ENCODE assay signal across 30 cellular contexts in the genomic region with DNA sequence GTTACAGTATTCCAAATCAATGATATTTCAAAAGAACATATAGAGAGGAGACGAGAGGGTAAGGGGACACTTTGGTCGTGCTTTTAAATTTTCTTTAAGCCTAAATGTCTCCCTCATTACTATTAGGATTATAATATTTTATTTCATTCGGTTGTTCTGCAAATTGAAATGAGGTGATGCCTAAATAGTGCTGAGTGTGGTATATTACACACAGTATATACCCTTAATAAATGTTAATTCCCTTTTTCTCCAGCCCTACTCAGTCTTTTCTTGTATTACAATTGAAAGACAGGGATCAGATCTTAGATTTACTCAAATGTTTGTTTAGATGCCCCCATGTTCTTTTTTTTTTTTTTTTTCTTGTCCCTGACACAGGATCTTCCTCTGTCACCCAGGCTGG. TPM values are rescaled to one million over a fixed set of nuclear protein-coding genes. Genes with fewer than 3 reads are reported as not detected.
"Had no signal": no experiment of that assay in that cellular context is flagged by ENCODE, and none has a peak within 500 bp of the region (broad histone marks: within the 10 kb centered on the region; RNA-seq: fewer than 3 reads in every experiment).

No MANE protein-coding gene starts in this region.

- H3K27ac ChIP-seq: neural progenitor cell, ovary, parathyroid adenoma, prostate gland, skin epidermis, spleen, suprapubic skin, testis, tibial artery, transverse colon, upper lobe of right lung, uterus had no signal

- H3K4me3 ChIP-seq: neural progenitor cell, ovary, prostate gland, skin epidermis, smooth muscle cell, spleen, suprapubic skin, testis, tibial artery, transverse colon, upper lobe of right lung, uterus had no signal

- H3K27me3 ChIP-seq: neural progenitor cell, ovary, spleen, suprapubic skin, testis, tibial artery, transverse colon, upper lobe of right lung, uterus had no signal

- H3K9ac ChIP-seq: neural progenitor cell, parathyroid adenoma had no signal

- H3K36me3 ChIP-seq: ovary, prostate gland, uterus had no signal

- H3K9me3 ChIP-seq: ovary, prostate gland, spleen, suprapubic skin, testis, tibial artery, transverse colon, upper lobe of right lung, uterus had no signal

- H3K4me1 ChIP-seq: testis, tibial artery, uterus had no signal

- ATAC-seq: naive thymus-derived CD4-positive, alpha-beta T cell; natural killer cell; right cardiac atrium; sciatic nerve; stimulated activated memory B cell treated with anti-CD40 and anti-IgM and Interleukin-4, amounts not matched to agents 10 μg/mL and 1 μg/mL and 100 μg/mL, for 72 hours; stimulated activated naive CD8-positive, alpha-beta T cell treated with anti-CD3 and anti-CD28 coated beads, Interleukin-15, amount 100 ng/mL, for 72 hours; stimulated activated naive CD8-positive, alpha-beta T cell treated with anti-CD3 and anti-CD28 coated beads, Interleukin-15, Interleukin-2, amounts not matched to agents 100 U/mL and 50 U/mL, for 24 hours; upper lobe of right lung had no signal

- H2AFZ ChIP-seq: neural progenitor cell, parathyroid adenoma had no signal

- H3K4me2 ChIP-seq: neural progenitor cell, smooth muscle cell had no signal

- DNase-seq: naive thymus-derived CD4-positive, alpha-beta T cell; natural killer cell; occipital lobe; ovary; posterior cingulate gyrus; retina; right cardiac atrium; spleen; stimulated activated CD4-positive, alpha-beta T cell treated with anti-CD3 and anti-CD28 coated beads, Interleukin-12 subunit alpha, Interleukin-12 subunit beta, amount 100 ng/mL, for 4 hours; stimulated activated CD4-positive, alpha-beta T cell treated with anti-CD3 and anti-CD28 coated beads, Interleukin-1b, Interleukin-23, amount 100 ng/mL, for 48 hours; stimulated activated CD4-positive, alpha-beta T cell treated with anti-CD3 and anti-CD28 coated beads, Interleukin-4, amount 100 ng/mL, for 1 hour; stimulated activated CD4-positive, alpha-beta T cell treated with anti-CD3 and anti-CD28 coated beads, Interleukin-4, amount 100 ng/mL, for 4 hours; stimulated activated CD8-positive, alpha-beta memory T cell treated with anti-CD3 and anti-CD28 coated beads, Interleukin-4, amount 100 ng/mL, for 48 hours; stimulated activated naive CD4-positive, alpha-beta T cell; stimulated activated naive CD8-positive, alpha-beta T cell treated with anti-CD3 and anti-CD28 coated beads, Interleukin-15, amount 100 ng/mL, for 72 hours; stimulated activated naive CD8-positive, alpha-beta T cell treated with anti-CD3 and anti-CD28 coated beads, Interleukin-15, Interleukin-2, amounts not matched to agents 100 U/mL and 50 U/mL, for 24 hours; substantia nigra; testis; tibial artery; transverse colon; upper lobe of right lung; uterus had no signal

RNA-seq across cellular contexts. Expression of a gene that starts 42.6 kb away (rescaled TPM):
- total RNA-seq: naive thymus-derived CD4-positive, alpha-beta T cell; sciatic nerve had no signal
- polyA plus RNA-seq: naive thymus-derived CD4-positive, alpha-beta T cell; smooth muscle cell had no signal
